Comparison of ENCODE assay signal across 14 cellular contexts in genomic region chr1:17844146-17844826, GRCh38.
"Had no signal": no experiment of that assay in that cellular context is flagged by ENCODE, and none has a peak within 500 bp of the region (broad histone marks: within the 10 kb centered on the region; RNA-seq: fewer than 3 reads in every experiment).

No MANE protein-coding gene starts in this region.

- H3K4me1 ChIP-seq: body of pancreas, prostate gland, sigmoid colon had no signal

- H3K9me3 ChIP-seq: body of pancreas, mucosa of descending colon, prostate gland, sigmoid colon had no signal

- FAIRE-seq: TTC549 had no signal

- H3K27ac ChIP-seq: body of pancreas, prostate gland, sigmoid colon had no signal

- DNase-seq: activated CD4-positive, alpha-beta T cell treated with anti-CD3 and anti-CD28 coated beads, Interleukin-2, amount 50 U/mL, for 1 hour; activated naive CD4-positive, alpha-beta T cell treated with anti-CD3 and anti-CD28 coated beads, Interleukin-2, amount 50 U/mL, for 16 hours; activated T-cell treated with anti-CD3 and anti-CD28 coated beads for 4 hours; body of pancreas; dermis blood vessel endothelial cell; erythroblast; mucosa of descending colon; naive thymus-derived CD8-positive, alpha-beta T cell; sigmoid colon; stimulated activated CD4-positive, alpha-beta T cell treated with anti-CD3 and anti-CD28 coated beads, Interleukin-2, amount 100 ng/mL, for 24 hours; stimulated activated naive B cell treated with anti-CD40 and anti-IgM and Interleukin-4, amounts not matched to agents 10 μg/mL and 1 μg/mL and 100 μg/mL, for 72 hours; T-helper 2 cell had no signal

- ATAC-seq: body of pancreas; mucosa of descending colon; naive thymus-derived CD8-positive, alpha-beta T cell; stimulated activated naive B cell treated with anti-CD40 and anti-IgM and Interleukin-4, amounts not matched to agents 10 μg/mL and 1 μg/mL and 100 μg/mL, for 72 hours had no signal

- H3K36me3 ChIP-seq: prostate gland, sigmoid colon had no signal

- H3K4me3 ChIP-seq: body of pancreas, mucosa of descending colon, prostate gland, sigmoid colon had no signal
